8 cellular contexts compared by ENCODE assay signal in genomic region chr6:110233769-110234374, GRCh38. TPM values are rescaled to one million over a fixed set of nuclear protein-coding genes. Genes with fewer than 3 reads are reported as not detected.
DNase-seq lines count a peak whose midpoint lies in the region; ATAC-seq and TF ChIP-seq lines count a peak whose summit lies in the region.

No MANE protein-coding gene starts in this region.

- no CpG with 5 or more reads among the region's 2 CpGs for WGBS in neuronal stem cell (ENCODE audit: extremely low coverage in 2 of 2, insufficient read length in 2 of 2, insufficient replicate concordance in 1 of 2), 2 donors
- WGBS in transverse colon (ENCODE audit: low coverage in 1 of 2), 2 donors: 95% methylated on average over 2 of the region's 2 CpGs; no CpG with 5 or more reads in 1 of the 2 donors

- no peak overlapping the region for H3K4me3 Mint-ChIP-seq in type B pancreatic cell

- no peak for TF ChIP-seq EP300 in transverse colon (IDR thresholded peaks at IDR 0.05; ENCODE audit: low read depth)

- H3K18ac ChIP-seq in neuronal stem cell (ENCODE audit: low read length): no peak overlapping the region

- no peak for TF ChIP-seq POLR2A in transverse colon (IDR thresholded peaks at IDR 0.05)

- no peak overlapping the region for H3K23ac ChIP-seq in neuronal stem cell (ENCODE audit: low read depth, low read length, poor library complexity)

- H3K14ac ChIP-seq in neuronal stem cell (ENCODE audit: low read length): no peak overlapping the region

- no peak overlapping the region for H4K8ac ChIP-seq in neuronal stem cell (ENCODE audit: low read depth, low read length)

- H3K27me3 Mint-ChIP-seq in type B pancreatic cell: no peaks in the 10 kb centered on the region

- TF ChIP-seq CTCF in GM06990 (IDR thresholded peaks at IDR 0.05; ENCODE audit: insufficient read depth, low read length, poor library complexity, severe bottlenecking): no peak
- TF ChIP-seq CTCF in fibroblast of the aortic adventitia (IDR thresholded peaks at IDR 0.05; ENCODE audit: insufficient read depth, low read length): no peak
- TF ChIP-seq CTCF in type B pancreatic cell (conservative IDR thresholded peaks at IDR 0.05): no peak
- TF ChIP-seq CTCF in transverse colon (IDR thresholded peaks at IDR 0.05): no peak

- H2BK120ac ChIP-seq in neuronal stem cell (ENCODE audit: low read depth, low read length): no peak overlapping the region

- no peak overlapping the region for H4K91ac ChIP-seq in neuronal stem cell (ENCODE audit: low read depth, low read length, poor library complexity)

- H3K4me3 ChIP-seq in GM06990 (replicated peaks; ENCODE audit: low read depth, low read length): no peak overlapping the region
- no peak overlapping the region for H3K4me3 ChIP-seq in fibroblast of the aortic adventitia (ENCODE audit: low read depth, low read length)
- no peak overlapping the region for H3K4me3 ChIP-seq in neuronal stem cell (ENCODE audit: low read length in 2 of 2)
- no peak overlapping the region for H3K4me3 ChIP-seq in transverse colon

- H3K79me1 ChIP-seq in neuronal stem cell (ENCODE audit: low read depth, low read length): no peaks in the 10 kb centered on the region

- H3K36me3 ChIP-seq in GM06990 (ENCODE audit: control insufficient read depth, insufficient read depth, low read length) (no peaks in the 10 kb centered on the region; the same call in none of the 2 replicates), neuronal stem cell (replicated peaks in 1 of 2; ENCODE audit: control insufficient read depth in 2 of 2, insufficient read depth in 2 of 2, low read length in 2 of 2) (peaks cover 0 to 20% of the 10 kb centered on the region in 2 donors), transverse colon (peaks cover 0 to 11% (median 0%) of the 10 kb centered on the region in 4 donors)

- H2BK12ac ChIP-seq in neuronal stem cell (ENCODE audit: low read length): no peak overlapping the region

- intact Hi-C loops in transverse colon (cut with DNase I; ENCODE audit: low total_unique reads): no loop called here

- H3K4me1 ChIP-seq in neuronal stem cell (ENCODE audit: control insufficient read depth in 2 of 2, insufficient read depth in 1 of 2, low read depth in 1 of 2, low read length in 2 of 2) (no peaks in the 10 kb centered on the region), transverse colon (peaks cover 0 to 10% (median 4%) of the 10 kb centered on the region in 4 donors)

- no peak overlapping the region for H3K4me2 ChIP-seq in neuronal stem cell (ENCODE audit: insufficient read depth, low read length, poor library complexity, severe bottlenecking)

- H3K9me3 ChIP-seq in neuronal stem cell (replicated peaks in 1 of 2; ENCODE audit: control insufficient read depth in 2 of 2, insufficient read depth in 1 of 2, low read depth in 1 of 2, low read length in 2 of 2): peaks cover 0 to 4% of the 10 kb centered on the region in 2 donors
- H3K9me3 ChIP-seq in transverse colon: no peaks in the 10 kb centered on the region

- no peak overlapping the region for H2BK15ac ChIP-seq in neuronal stem cell (ENCODE audit: low read length)

- no peak overlapping the region for H3K9ac ChIP-seq in neuronal stem cell (ENCODE audit: low read depth, low read length, poor library complexity)

- no peak overlapping the region for H3K27ac Mint-ChIP-seq in type B pancreatic cell

- no peak overlapping the region for H2AFZ ChIP-seq in neuronal stem cell (ENCODE audit: low read length)

- H3K9me3 Mint-ChIP-seq in type B pancreatic cell: peaks cover 4% of the 10 kb centered on the region

- ATAC-seq in GM21390 (IDR thresholded peaks at IDR 0.05; ENCODE audit: unreplicated experiment) (peak; percentile 99), HG03571 (IDR thresholded peaks at IDR 0.05; ENCODE audit: unreplicated experiment) (peak; percentile 88)

- peak; percentile 30 for DNase-seq in GM06990 (ENCODE audit: extremely low read depth, insufficient read length)
- peak; percentile 39 for DNase-seq in fibroblast of the aortic adventitia (ENCODE audit: low read depth)
- DNase-seq in type B pancreatic cell (ENCODE audit: extremely low spot score, unreplicated experiment): no peak
- DNase-seq in NCI-H748 treated with DMSO at 0.1 percent for 48 hours (lab: John Stamatoyannopoulos, UW): no peak
- no peak for DNase-seq in neuronal stem cell (ENCODE audit: low spot score)
- DNase-seq in transverse colon: no peak

- H3K27me3 ChIP-seq in GM06990 (replicated peaks; ENCODE audit: control insufficient read depth, insufficient read depth, low read length): no peaks in the 10 kb centered on the region
- H3K27me3 ChIP-seq in neuronal stem cell (ENCODE audit: control insufficient read depth in 3 of 3, insufficient read depth in 3 of 3, low read depth in 1 of 3, low read length in 3 of 3): no peaks in the 10 kb centered on the region
- H3K27me3 ChIP-seq in transverse colon: no peaks in the 10 kb centered on the region

- in situ Hi-C loops in transverse colon (cut with MboI; ENCODE audit: low pct_ligation_motif_present in 1 of 4, low pct_unique_long_range_greater_than_20kb in 1 of 4, low sequenced_read_pairs in 3 of 4): no loop called here

- peaks cover 28% of the 10 kb centered on the region for H3K36me3 Mint-ChIP-seq in type B pancreatic cell

- H2BK5ac ChIP-seq in neuronal stem cell (ENCODE audit: low read length): no peak overlapping the region

- H3K27ac ChIP-seq in neuronal stem cell (replicated peaks; ENCODE audit: low read length) (no peak overlapping the region), transverse colon (peak overlapping the region in 2 of 4 donors; percentile 0 to 41)

- no peak overlapping the region for H3K4ac ChIP-seq in neuronal stem cell (ENCODE audit: low read length)

- H2AK5ac ChIP-seq in neuronal stem cell (ENCODE audit: low read depth, low read length): no peak overlapping the region

- no peaks in the 10 kb centered on the region for H3K4me1 Mint-ChIP-seq in type B pancreatic cell (ENCODE audit: unreplicated experiment)

RNA-seq across cellular contexts. Expression of gene CDC40, which starts 53.6 kb away (rescaled TPM):
- 21.8 and 32.3 TPM in 2 replicates for total RNA-seq in fibroblast of the aortic adventitia (ENCODE audit: low replicate concordance)
- 18.6 and 42.8 TPM in 2 replicates for total RNA-seq in type B pancreatic cell (ENCODE audit: low replicate concordance)
- 25.0 TPM for polyA plus RNA-seq in neuronal stem cell (2013, experiment 1 of 2)
- 25.9 TPM for polyA plus RNA-seq in neuronal stem cell (2013, experiment 2 of 2)
- 10 to 100 TPM in 3 of 4 donors, 1 to 10 TPM in 1; 5.4 to 19.8 (median 17.0) TPM for total RNA-seq in transverse colon

RNA-seq across cellular contexts. Expression of gene WASF1, which starts 54.4 kb away (rescaled TPM):
- 11.7 and 20.1 TPM in 2 replicates for total RNA-seq in fibroblast of the aortic adventitia (ENCODE audit: low replicate concordance)
- 17.7 and 120 TPM in 2 replicates for total RNA-seq in type B pancreatic cell (ENCODE audit: low replicate concordance)
- polyA plus RNA-seq in neuronal stem cell (2013, experiment 1 of 2): 72.7 TPM
- polyA plus RNA-seq in neuronal stem cell (2013, experiment 2 of 2): 73.6 TPM
- total RNA-seq in transverse colon: 1 to 10 TPM; 1.9 to 7.1 (median 5.9) TPM

Comparison
In these comparisons a context has a peak if more than half of its experiments do, and no peak if none do; other contexts are left out.
1. DNase-seq: peak in GM06990 (single experiment) and fibroblast of the aortic adventitia (single experiment); none in type B pancreatic cell (single experiment), NCI-H748 treated with DMSO at 0.1 percent for 48 hours (single experiment), neuronal stem cell (single experiment) and transverse colon (single experiment).